8 cellular contexts compared by ENCODE assay signal in the genomic region with DNA sequence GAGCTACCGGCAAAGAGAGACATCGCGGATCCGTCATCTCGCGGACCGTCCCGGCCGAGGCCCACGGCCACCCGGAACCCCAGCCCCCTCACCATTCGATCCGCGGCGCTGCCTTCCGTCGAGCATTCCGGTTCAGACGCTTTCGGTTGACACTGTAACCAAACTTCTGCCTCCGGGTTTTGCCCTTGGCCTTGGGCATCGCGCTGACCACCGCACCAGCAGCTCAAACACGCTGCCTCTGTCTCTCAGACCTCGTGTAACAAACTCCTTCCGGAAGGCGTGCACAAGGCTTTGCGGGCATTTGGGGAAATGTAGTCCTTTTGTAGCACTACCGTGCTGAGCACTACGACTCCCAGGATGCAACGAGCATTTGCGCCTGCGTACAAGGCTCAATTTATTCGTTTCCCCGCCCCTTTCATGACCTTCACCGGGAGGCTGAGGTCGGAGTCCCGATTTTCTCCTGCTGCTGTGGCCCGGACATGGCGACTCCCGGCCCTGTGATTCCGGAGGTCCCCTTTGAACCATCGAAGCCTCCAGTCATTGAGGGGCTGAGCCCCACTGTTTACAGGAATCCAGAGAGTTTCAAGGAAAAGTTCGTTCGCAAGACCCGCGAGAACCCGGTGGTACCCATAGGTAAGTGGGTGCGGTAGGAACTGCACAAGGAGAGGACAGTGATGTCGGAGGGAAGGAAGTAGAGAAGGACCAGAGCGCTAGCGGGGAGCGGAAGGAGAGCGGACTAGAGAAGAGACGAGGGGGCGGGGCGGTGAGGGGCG. TPM values are rescaled to one million over a fixed set of nuclear protein-coding genes. Genes with fewer than 3 reads are reported as not detected.
A peak's percentile ranks its signal among the peaks of the same experiment; 100 is the strongest.
DNase-seq lines count a peak whose midpoint lies in the region; ATAC-seq and TF ChIP-seq lines count a peak whose summit lies in the region.

A gene with protein sequence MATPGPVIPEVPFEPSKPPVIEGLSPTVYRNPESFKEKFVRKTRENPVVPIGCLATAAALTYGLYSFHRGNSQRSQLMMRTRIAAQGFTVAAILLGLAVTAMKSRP (plus strand): TSS at position 411 of the 773 bp plus-strand sequence. CDS start 69 bp downstream, at position 480.
A gene with protein sequence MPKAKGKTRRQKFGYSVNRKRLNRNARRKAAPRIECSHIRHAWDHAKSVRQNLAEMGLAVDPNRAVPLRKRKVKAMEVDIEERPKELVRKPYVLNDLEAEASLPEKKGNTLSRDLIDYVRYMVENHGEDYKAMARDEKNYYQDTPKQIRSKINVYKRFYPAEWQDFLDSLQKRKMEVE (minus strand): TSS at position 258 of the 773 bp plus-strand sequence. CDS start 59 bp downstream, at position 199.

- H3K9me3 ChIP-seq in SU-DHL-6 (ENCODE audit: insufficient read depth, low read length), result no peaks in the 10 kb centered on the region
- H3K9me3 ChIP-seq in ovary, result no peaks in the 10 kb centered on the region
- H3K9me3 ChIP-seq in thyroid gland, result no peaks in the 10 kb centered on the region

- peak within 1 kb of the TSS; percentile 100 for H3K4me3 Mint-ChIP-seq in activated naive CD8-positive, alpha-beta T cell treated with anti-CD3 and anti-CD28 coated beads, Interleukin-2, amount 10 ng/mL, durations not matched to agents 7 days and 5 days

- H3K9ac ChIP-seq in SU-DHL-6 (ENCODE audit: low read length), result peak within 1 kb of the TSS; percentile 85

- peak; percentile 89 for ATAC-seq in HG02678 (IDR thresholded peaks at IDR 0.05; ENCODE audit: unreplicated experiment)
- peak; percentile 91 for ATAC-seq in activated naive CD8-positive, alpha-beta T cell treated with anti-CD3 and anti-CD28 coated beads, Interleukin-2, amount 10 ng/mL, durations not matched to agents 7 days and 5 days (ENCODE audit: low read depth)
- peak; percentile 97 for ATAC-seq in Right ventricle myocardium inferior

- intact Hi-C loops in Right ventricle myocardium inferior (cut with DNase I), result loop anchor here (2.0 kb wide), 3 partner anchors 22 to 60 kb away; a partner anchor contains a TSS
- intact Hi-C loops in ovary (cut with DNase I), result loop anchor here in 1 of 4 donors (2.0 kb wide), 1 partner anchor 60 kb away; a partner anchor contains a TSS
- intact Hi-C loops in thyroid gland (cut with DNase I), result no loop called here

- POLR2A ChIA-PET in activated naive CD8-positive, alpha-beta T cell treated with anti-CD3 and anti-CD28 coated beads, Interleukin-2, amount 10 ng/mL, durations not matched to agents 7 days and 5 days (lab: Charles Lee), result interaction anchor here (0.7 to 2.1 kb wide), 7 partner anchors 27 to 258 kb away, joined by 3 to 36 read pairs (median 7); a partner anchor contains a TSS

- H3K4me3 ChIP-seq in SU-DHL-6 (ENCODE audit: insufficient read depth, low read length, poor library complexity, severe bottlenecking) (peak within 1 kb of the TSS; percentile 92), ovary (peak within 1 kb of the TSS; percentile 76), thyroid gland (replicated peaks in 1 of 3) (peak within 1 kb of the TSS; percentile 60 to 90 (median 70))

- no peaks in the 10 kb centered on the region for H3K27me3 Mint-ChIP-seq in activated naive CD8-positive, alpha-beta T cell treated with anti-CD3 and anti-CD28 coated beads, Interleukin-2, amount 10 ng/mL, durations not matched to agents 7 days and 5 days

- H3K36me3 Mint-ChIP-seq in activated naive CD8-positive, alpha-beta T cell treated with anti-CD3 and anti-CD28 coated beads, Interleukin-2, amount 10 ng/mL, durations not matched to agents 7 days and 5 days, result peaks cover 21% of the 10 kb centered on the region

- no peak for TF ChIP-seq EP300 in ovary (IDR thresholded peaks at IDR 0.05)

- peaks cover 7% of the 10 kb centered on the region for H3K4me1 ChIP-seq in ovary (ENCODE audit: insufficient read depth)
- peaks cover 8 to 19% of the 10 kb centered on the region in 2 donors for H3K4me1 ChIP-seq in thyroid gland

- H3F3A ChIP-seq in SU-DHL-6 (ENCODE audit: insufficient read depth), result 0 out of 2 replicates have a peak, but pooled peaks cover 3% of the 10 kb centered on the region

- TF ChIP-seq POLR2A in GM10847 (IDR thresholded peaks at IDR 0.05; ENCODE audit: extremely low read depth, insufficient read length), result peak; percentile 52
- no peak for TF ChIP-seq POLR2A in ovary (IDR thresholded peaks at IDR 0.05)
- TF ChIP-seq POLR2A in thyroid gland (IDR thresholded peaks at IDR 0.05), result peak in 1 of 2 donors; percentile 41

- DNase-seq in NCI-H128 (lab: John Stamatoyannopoulos, UW; ENCODE audit: unreplicated experiment) (peak; percentile 95), Right ventricle myocardium inferior (ENCODE audit: missing footprints) (peak; percentile 100), ovary (peak; percentile 98 to 100 (median 99)), thyroid gland (peak; percentile 100)
- DNase-seq in activated naive CD8-positive, alpha-beta T cell treated with anti-CD3 and anti-CD28 coated beads, Interleukin-2, amount 10 ng/mL, durations not matched to agents 7 days and 5 days, result peak; percentile 94

- H3K27ac ChIP-seq in SU-DHL-6 (ENCODE audit: low read depth, low read length) (peak within 1 kb of the TSS; percentile 88), ovary (peak within 1 kb of the TSS; percentile 87 to 95), thyroid gland (peak within 1 kb of the TSS; percentile 93 to 97 (median 96))

- H3K9me2 ChIP-seq in SU-DHL-6 (replicated peaks; ENCODE audit: insufficient read depth, low read length), result no peaks in the 10 kb centered on the region

- H3K79me2 ChIP-seq in SU-DHL-6 (ENCODE audit: insufficient read depth, low read length), result peaks cover 52% of the 10 kb centered on the region

- peaks cover 8% of the 10 kb centered on the region; the same call in 1 of the 2 replicates for H4K20me1 ChIP-seq in SU-DHL-6 (ENCODE audit: low read depth, low read length)

- H3K36me3 ChIP-seq in SU-DHL-6 (ENCODE audit: low read length) (peaks cover 12% of the 10 kb centered on the region), ovary (no peaks in the 10 kb centered on the region), thyroid gland (peaks cover 21 to 30% of the 10 kb centered on the region in 2 donors)

- 0 to 1% (median 0%) methylated on average over 57 to 59 of the region's 59 CpGs for WGBS in ovary, 3 donors
- 0 to 1% methylated on average over 40 to 51 of the region's 59 CpGs for WGBS in thyroid gland, 2 donors

- H3K27ac Mint-ChIP-seq in activated naive CD8-positive, alpha-beta T cell treated with anti-CD3 and anti-CD28 coated beads, Interleukin-2, amount 10 ng/mL, durations not matched to agents 7 days and 5 days, result peak within 1 kb of the TSS; percentile 99

- peaks cover 27% of the 10 kb centered on the region for H3K4me1 Mint-ChIP-seq in activated naive CD8-positive, alpha-beta T cell treated with anti-CD3 and anti-CD28 coated beads, Interleukin-2, amount 10 ng/mL, durations not matched to agents 7 days and 5 days

- H3K27me3 ChIP-seq in SU-DHL-6 (ENCODE audit: low read length), result no peaks in the 10 kb centered on the region
- H3K27me3 ChIP-seq in ovary, result no peaks in the 10 kb centered on the region
- no peaks in the 10 kb centered on the region for H3K27me3 ChIP-seq in thyroid gland

- TF ChIP-seq CTCF in SU-DHL-6 (IDR thresholded peaks at IDR 0.05; ENCODE audit: insufficient read depth, low read length, poor library complexity, severe bottlenecking) (no peak), ovary (IDR thresholded peaks at IDR 0.05) (peak in 2 of 3 donors; percentile 39 to 61), thyroid gland (IDR thresholded peaks at IDR 0.05) (peak in 2 of 6 experiments; percentile 29 to 42)

- no peaks in the 10 kb centered on the region for H3K9me3 Mint-ChIP-seq in activated naive CD8-positive, alpha-beta T cell treated with anti-CD3 and anti-CD28 coated beads, Interleukin-2, amount 10 ng/mL, durations not matched to agents 7 days and 5 days

- peak within 1 kb of the TSS; percentile 95 for H3K4me2 ChIP-seq in SU-DHL-6 (ENCODE audit: low read depth, low read length, poor library complexity, severe bottlenecking)

- H2AFZ ChIP-seq in SU-DHL-6 (ENCODE audit: low read depth, low read length, severe bottlenecking), result peak within 1 kb of the TSS; percentile 88

RNA-seq across cellular contexts. Expression of the first gene that starts in this region (rescaled TPM):
- 10 to 100 TPM; 97.6 to 97.7 TPM for total RNA-seq in activated naive CD8-positive, alpha-beta T cell treated with anti-CD3 and anti-CD28 coated beads, Interleukin-2, amount 10 ng/mL, durations not matched to agents 7 days and 5 days
- 218 TPM for total RNA-seq in Right ventricle myocardium inferior
- 100 to 1,000 TPM in 4 of 7 donors, 10 to 100 TPM in 3; 64.3 to 131 (median 100) TPM for total RNA-seq in ovary
- 100 to 1,000 TPM in 1 of 2 donors, 10 to 100 TPM in 1; 76.6 to 117 TPM for polyA plus RNA-seq in ovary
- 100 to 1,000 TPM; 112 to 188 (median 138) TPM for total RNA-seq in thyroid gland

RNA-seq across cellular contexts. Expression of the second gene that starts in this region (rescaled TPM):
- total RNA-seq in activated naive CD8-positive, alpha-beta T cell treated with anti-CD3 and anti-CD28 coated beads, Interleukin-2, amount 10 ng/mL, durations not matched to agents 7 days and 5 days, result 10 to 100 TPM; 27.5 to 30.3 TPM
- total RNA-seq in Right ventricle myocardium inferior (22.6 TPM), ovary (10 to 100 TPM in 6 of 7 donors, 1 to 10 TPM in 1; 8.9 to 27.0 (median 17.9) TPM), thyroid gland (10 to 100 TPM in 2 of 4 donors, 1 to 10 TPM in 2; 4.7 to 13.7 (median 8.2) TPM)
- polyA plus RNA-seq in ovary, result 10 to 100 TPM; 11.1 to 12.1 TPM

Comparison
In these comparisons a context has a peak if more than half of its experiments do, and no peak if none do; other contexts are left out.
1. Peak in every context shown above with its lines: DNase-seq, ATAC-seq, H3K4me3 ChIP-seq and H3K27ac ChIP-seq.